Comparison of ENCODE assay signal across 1 cellular context in the genomic region with DNA sequence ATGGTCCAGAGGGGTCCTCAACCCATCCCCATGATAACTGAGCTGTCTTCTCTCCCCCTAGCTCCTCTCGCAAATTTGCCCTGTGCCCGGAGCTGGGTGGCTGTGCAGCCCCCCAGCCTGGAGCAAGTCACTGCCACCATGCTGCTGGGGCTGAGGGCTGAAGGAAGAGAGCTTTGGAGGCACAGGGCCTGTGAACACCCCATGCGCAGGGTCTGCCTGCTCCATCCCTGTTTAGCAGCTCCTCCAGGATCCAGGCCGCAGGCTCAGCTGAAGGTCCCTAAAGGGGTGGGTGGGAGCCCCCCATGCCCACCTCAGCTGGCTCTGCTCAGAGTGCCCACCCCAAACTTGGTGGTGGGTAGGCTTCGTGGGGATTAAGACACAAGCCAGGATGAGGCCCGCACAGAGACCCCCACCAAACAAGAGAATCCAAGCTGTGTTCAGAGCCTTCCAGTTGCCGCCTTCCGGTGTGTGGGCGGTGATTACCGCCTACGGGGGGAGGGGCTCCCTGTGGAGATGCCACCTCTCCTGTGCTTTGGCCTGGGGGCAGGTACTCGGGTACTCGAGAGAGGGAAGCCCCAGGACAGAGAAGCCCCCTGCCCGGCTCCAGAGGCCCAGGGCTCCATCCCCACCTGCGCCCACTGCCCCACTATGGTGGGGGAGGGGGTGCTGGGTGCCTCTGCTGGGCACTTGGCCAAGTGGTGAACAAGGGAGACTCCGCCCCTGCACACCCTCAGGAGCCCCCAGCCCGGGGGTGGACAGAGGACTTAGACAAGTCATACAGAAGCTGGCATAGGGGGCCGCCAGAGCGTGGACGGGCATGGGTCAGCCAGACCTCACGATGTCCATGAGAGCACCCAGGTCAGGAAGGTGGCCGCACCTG.
TF ChIP-seq lines count a peak whose summit lies in the region.

No MANE protein-coding gene starts in this region.

TF ChIP-seq in WTC11, 78 proteins besides CTCF, POLR2A, EP300 and RAD21 (continued from another document):
- TF ChIP-seq, protein P1, sequence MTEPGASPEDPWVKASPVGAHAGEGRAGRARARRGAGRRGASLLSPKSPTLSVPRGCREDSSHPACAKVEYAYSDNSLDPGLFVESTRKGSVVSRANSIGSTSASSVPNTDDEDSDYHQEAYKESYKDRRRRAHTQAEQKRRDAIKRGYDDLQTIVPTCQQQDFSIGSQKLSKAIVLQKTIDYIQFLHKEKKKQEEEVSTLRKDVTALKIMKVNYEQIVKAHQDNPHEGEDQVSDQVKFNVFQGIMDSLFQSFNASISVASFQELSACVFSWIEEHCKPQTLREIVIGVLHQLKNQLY (CRISPR knock-in tag; IDR thresholded peaks at IDR 0.05), result no peak
- TF ChIP-seq, protein P2, sequence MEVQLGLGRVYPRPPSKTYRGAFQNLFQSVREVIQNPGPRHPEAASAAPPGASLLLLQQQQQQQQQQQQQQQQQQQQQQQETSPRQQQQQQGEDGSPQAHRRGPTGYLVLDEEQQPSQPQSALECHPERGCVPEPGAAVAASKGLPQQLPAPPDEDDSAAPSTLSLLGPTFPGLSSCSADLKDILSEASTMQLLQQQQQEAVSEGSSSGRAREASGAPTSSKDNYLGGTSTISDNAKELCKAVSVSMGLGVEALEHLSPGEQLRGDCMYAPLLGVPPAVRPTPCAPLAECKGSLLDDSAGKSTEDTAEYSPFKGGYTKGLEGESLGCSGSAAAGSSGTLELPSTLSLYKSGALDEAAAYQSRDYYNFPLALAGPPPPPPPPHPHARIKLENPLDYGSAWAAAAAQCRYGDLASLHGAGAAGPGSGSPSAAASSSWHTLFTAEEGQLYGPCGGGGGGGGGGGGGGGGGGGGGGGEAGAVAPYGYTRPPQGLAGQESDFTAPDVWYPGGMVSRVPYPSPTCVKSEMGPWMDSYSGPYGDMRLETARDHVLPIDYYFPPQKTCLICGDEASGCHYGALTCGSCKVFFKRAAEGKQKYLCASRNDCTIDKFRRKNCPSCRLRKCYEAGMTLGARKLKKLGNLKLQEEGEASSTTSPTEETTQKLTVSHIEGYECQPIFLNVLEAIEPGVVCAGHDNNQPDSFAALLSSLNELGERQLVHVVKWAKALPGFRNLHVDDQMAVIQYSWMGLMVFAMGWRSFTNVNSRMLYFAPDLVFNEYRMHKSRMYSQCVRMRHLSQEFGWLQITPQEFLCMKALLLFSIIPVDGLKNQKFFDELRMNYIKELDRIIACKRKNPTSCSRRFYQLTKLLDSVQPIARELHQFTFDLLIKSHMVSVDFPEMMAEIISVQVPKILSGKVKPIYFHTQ (CRISPR knock-in tag; IDR thresholded peaks at IDR 0.05), result no peak
- TF ChIP-seq ZNF263 (CRISPR knock-in tag; IDR thresholded peaks at IDR 0.05; ENCODE audit: low read depth), result no peak
- TF ChIP-seq NR2C2 (CRISPR knock-in tag; IDR thresholded peaks at IDR 0.05), result no peak
- TF ChIP-seq, protein P3, sequence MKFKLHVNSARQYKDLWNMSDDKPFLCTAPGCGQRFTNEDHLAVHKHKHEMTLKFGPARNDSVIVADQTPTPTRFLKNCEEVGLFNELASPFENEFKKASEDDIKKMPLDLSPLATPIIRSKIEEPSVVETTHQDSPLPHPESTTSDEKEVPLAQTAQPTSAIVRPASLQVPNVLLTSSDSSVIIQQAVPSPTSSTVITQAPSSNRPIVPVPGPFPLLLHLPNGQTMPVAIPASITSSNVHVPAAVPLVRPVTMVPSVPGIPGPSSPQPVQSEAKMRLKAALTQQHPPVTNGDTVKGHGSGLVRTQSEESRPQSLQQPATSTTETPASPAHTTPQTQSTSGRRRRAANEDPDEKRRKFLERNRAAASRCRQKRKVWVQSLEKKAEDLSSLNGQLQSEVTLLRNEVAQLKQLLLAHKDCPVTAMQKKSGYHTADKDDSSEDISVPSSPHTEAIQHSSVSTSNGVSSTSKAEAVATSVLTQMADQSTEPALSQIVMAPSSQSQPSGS (CRISPR knock-in tag; IDR thresholded peaks at IDR 0.05; ENCODE audit: borderline replicate concordance, low read depth), result no peak
- TF ChIP-seq, protein P4, sequence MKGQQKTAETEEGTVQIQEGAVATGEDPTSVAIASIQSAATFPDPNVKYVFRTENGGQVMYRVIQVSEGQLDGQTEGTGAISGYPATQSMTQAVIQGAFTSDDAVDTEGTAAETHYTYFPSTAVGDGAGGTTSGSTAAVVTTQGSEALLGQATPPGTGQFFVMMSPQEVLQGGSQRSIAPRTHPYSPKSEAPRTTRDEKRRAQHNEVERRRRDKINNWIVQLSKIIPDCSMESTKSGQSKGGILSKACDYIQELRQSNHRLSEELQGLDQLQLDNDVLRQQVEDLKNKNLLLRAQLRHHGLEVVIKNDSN (CRISPR knock-in tag; IDR thresholded peaks at IDR 0.05), result no peak
- no peak for TF ChIP-seq FOXP1 (CRISPR knock-in tag; IDR thresholded peaks at IDR 0.05; ENCODE audit: borderline replicate concordance)
- no peak for TF ChIP-seq JUN (CRISPR knock-in tag; IDR thresholded peaks at IDR 0.05)
- no peak for TF ChIP-seq KAT7 (CRISPR knock-in tag; IDR thresholded peaks at IDR 0.05; ENCODE audit: borderline replicate concordance)
- TF ChIP-seq TP53 (CRISPR knock-in tag; IDR thresholded peaks at IDR 0.05), result no peak
- TF ChIP-seq, protein P5, sequence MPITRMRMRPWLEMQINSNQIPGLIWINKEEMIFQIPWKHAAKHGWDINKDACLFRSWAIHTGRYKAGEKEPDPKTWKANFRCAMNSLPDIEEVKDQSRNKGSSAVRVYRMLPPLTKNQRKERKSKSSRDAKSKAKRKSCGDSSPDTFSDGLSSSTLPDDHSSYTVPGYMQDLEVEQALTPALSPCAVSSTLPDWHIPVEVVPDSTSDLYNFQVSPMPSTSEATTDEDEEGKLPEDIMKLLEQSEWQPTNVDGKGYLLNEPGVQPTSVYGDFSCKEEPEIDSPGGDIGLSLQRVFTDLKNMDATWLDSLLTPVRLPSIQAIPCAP (CRISPR knock-in tag; IDR thresholded peaks at IDR 0.05), result no peak
- TF ChIP-seq, protein P6, sequence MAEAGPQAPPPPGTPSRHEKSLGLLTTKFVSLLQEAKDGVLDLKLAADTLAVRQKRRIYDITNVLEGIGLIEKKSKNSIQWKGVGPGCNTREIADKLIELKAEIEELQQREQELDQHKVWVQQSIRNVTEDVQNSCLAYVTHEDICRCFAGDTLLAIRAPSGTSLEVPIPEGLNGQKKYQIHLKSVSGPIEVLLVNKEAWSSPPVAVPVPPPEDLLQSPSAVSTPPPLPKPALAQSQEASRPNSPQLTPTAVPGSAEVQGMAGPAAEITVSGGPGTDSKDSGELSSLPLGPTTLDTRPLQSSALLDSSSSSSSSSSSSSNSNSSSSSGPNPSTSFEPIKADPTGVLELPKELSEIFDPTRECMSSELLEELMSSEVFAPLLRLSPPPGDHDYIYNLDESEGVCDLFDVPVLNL (CRISPR knock-in tag; IDR thresholded peaks at IDR 0.05; ENCODE audit: borderline replicate concordance, low read depth), result no peak
- TF ChIP-seq ZNF219 (CRISPR knock-in tag; IDR thresholded peaks at IDR 0.05; ENCODE audit: borderline replicate concordance), result no peak
- no peak for TF ChIP-seq SMAD3 (CRISPR knock-in tag; IDR thresholded peaks at IDR 0.05; ENCODE audit: borderline replicate concordance)
TF ChIP-seq in WTC11: peak in this region for 0.
